Comparison of ENCODE assay signal across 20 cellular contexts in genomic region chr22:42228480-42228879, GRCh38. TPM values are rescaled to one million over a fixed set of nuclear protein-coding genes. Genes with fewer than 3 reads are reported as not detected.
A peak's percentile ranks its signal among the peaks of the same experiment; 100 is the strongest.
DNase-seq lines count a peak whose midpoint lies in the region; TF ChIP-seq lines count a peak whose summit lies in the region.
"Had no signal": no experiment of that assay in that cellular context is flagged by ENCODE, and none has a peak within 500 bp of the region (broad histone marks: within the 10 kb centered on the region; RNA-seq: fewer than 3 reads in every experiment).

No MANE protein-coding gene starts in this region.

- TF ChIP-seq CTCF in cardiac muscle cell (IDR thresholded peaks at IDR 0.05; ENCODE audit: low read depth, low read length): no peak
- no peak for TF ChIP-seq CTCF in left ventricle myocardium inferior (IDR thresholded peaks at IDR 0.05; ENCODE audit: borderline replicate concordance)
- no peak for TF ChIP-seq CTCF in type B pancreatic cell (conservative IDR thresholded peaks at IDR 0.05)

- H3K36me3 ChIP-seq in cardiac muscle cell (no peaks in the 10 kb centered on the region), left ventricle myocardium inferior (no peaks in the 10 kb centered on the region), endocrine pancreas (ENCODE audit: control insufficient read depth, insufficient read depth, low read length) (no peaks in the 10 kb centered on the region)
- H3K36me3 ChIP-seq: neural progenitor cell, spleen had no signal

- no peaks in the 10 kb centered on the region for H3K27me3 Mint-ChIP-seq in type B pancreatic cell
- H3K27me3 Mint-ChIP-seq: activated naive CD4-positive, alpha-beta T cell treated with anti-CD3 and anti-CD28 coated beads, Interleukin-2, amount 10 ng/mL, durations not matched to agents 7 days and 5 days; activated T-cell treated with anti-CD3 and anti-CD28 coated beads, Interleukin-2, amount 50 U/mL, for 24 hours had no signal

- H3K27me3 ChIP-seq in cardiac muscle cell: no peaks in the 10 kb centered on the region
- no peaks in the 10 kb centered on the region for H3K27me3 ChIP-seq in left ventricle myocardium inferior (ENCODE audit: low read depth)
- H3K27me3 ChIP-seq in endocrine pancreas (ENCODE audit: control insufficient read depth, insufficient read depth, low read length): no peaks in the 10 kb centered on the region
- H3K27me3 ChIP-seq: neural progenitor cell, spleen had no signal

- H3K9me3 Mint-ChIP-seq in type B pancreatic cell: no peaks in the 10 kb centered on the region
- H3K9me3 Mint-ChIP-seq: activated naive CD4-positive, alpha-beta T cell treated with anti-CD3 and anti-CD28 coated beads, Interleukin-2, amount 10 ng/mL, durations not matched to agents 7 days and 5 days; activated T-cell treated with anti-CD3 and anti-CD28 coated beads, Interleukin-2, amount 50 U/mL, for 24 hours; GM23338; mesothelial cell of epicardium; neural progenitor cell had no signal

- H3K27ac Mint-ChIP-seq in type B pancreatic cell: peak overlapping the region; percentile 22
- H3K27ac Mint-ChIP-seq: activated naive CD4-positive, alpha-beta T cell treated with anti-CD3 and anti-CD28 coated beads, Interleukin-2, amount 10 ng/mL, durations not matched to agents 7 days and 5 days; activated T-cell treated with anti-CD3 and anti-CD28 coated beads, Interleukin-2, amount 50 U/mL, for 24 hours; GM23338; neural progenitor cell had no signal

- H3K4me3 Mint-ChIP-seq in type B pancreatic cell: no peak overlapping the region
- H3K4me3 Mint-ChIP-seq: activated naive CD4-positive, alpha-beta T cell treated with anti-CD3 and anti-CD28 coated beads, Interleukin-2, amount 10 ng/mL, durations not matched to agents 7 days and 5 days; activated T-cell treated with anti-CD3 and anti-CD28 coated beads, Interleukin-2, amount 50 U/mL, for 24 hours; GM23338; mesothelial cell of epicardium; neural progenitor cell had no signal

- no peak overlapping the region for H3K9ac ChIP-seq in endocrine pancreas (ENCODE audit: control insufficient read depth, insufficient read depth, low read length)
- H3K9ac ChIP-seq: neural progenitor cell had no signal

- peaks cover 35% of the 10 kb centered on the region for H3K4me1 Mint-ChIP-seq in type B pancreatic cell (ENCODE audit: unreplicated experiment)

- H3K4me3 ChIP-seq in cardiac muscle cell: no peak overlapping the region
- no peak overlapping the region for H3K4me3 ChIP-seq in left ventricle myocardium inferior
- H3K4me3 ChIP-seq in endocrine pancreas (ENCODE audit: control insufficient read depth, insufficient read depth, low read length): peak overlapping the region; percentile 27
- H3K4me3 ChIP-seq: GM23338, neural progenitor cell, SK-N-MC, spleen had no signal

- DNase-seq in cardiac muscle cell (ENCODE audit: low read depth in 1 of 2, low spot score in 1 of 2) (no peak), left ventricle myocardium inferior (no peak), NCI-H2029 (lab: John Stamatoyannopoulos, UW) (peak; percentile 59), type B pancreatic cell (ENCODE audit: extremely low spot score, unreplicated experiment) (no peak), erythroblast (lab: John Stamatoyannopoulos, UW) (no peak), cerebellum (ENCODE audit: low spot score) (no peak)
- no peak for DNase-seq in effector CD4-positive, alpha-beta T cell
- DNase-seq: activated CD4-positive, CD25-positive, alpha-beta regulatory T cell; activated naive CD4-positive, alpha-beta T cell treated with anti-CD3 and anti-CD28 coated beads, Interleukin-2, amount 10 ng/mL, durations not matched to agents 7 days and 5 days; activated T-cell treated with anti-CD3 and anti-CD28 coated beads, Interleukin-2, amount 50 U/mL, for 24 hours; DND-41; left colon; NCI-H446; spleen; stimulated activated CD4-positive, alpha-beta T cell treated with anti-CD3 and anti-CD28 coated beads, Interleukin-4, amount 100 ng/mL, for 24 hours had no signal

- no peak for TF ChIP-seq POLR2A in erythroblast (IDR thresholded peaks at IDR 0.05; ENCODE audit: low read length)

- H3K27ac ChIP-seq in cardiac muscle cell: peak overlapping the region; percentile 10
- no peak overlapping the region for H3K27ac ChIP-seq in left ventricle myocardium inferior (replicated peaks)
- H3K27ac ChIP-seq: neural progenitor cell, SK-N-MC, spleen had no signal

- H3K4me1 ChIP-seq in cardiac muscle cell (ENCODE audit: low read depth) (peaks cover 14% of the 10 kb centered on the region), left ventricle myocardium inferior (peaks cover 39% of the 10 kb centered on the region), endocrine pancreas (ENCODE audit: control insufficient read depth, insufficient read depth, low read length) (peaks cover 15% of the 10 kb centered on the region)

- H3K9me3 ChIP-seq in cardiac muscle cell (ENCODE audit: low read depth) (no peaks in the 10 kb centered on the region), left ventricle myocardium inferior (replicated peaks) (no peaks in the 10 kb centered on the region), endocrine pancreas (ENCODE audit: control insufficient read depth, low read length) (no peaks in the 10 kb centered on the region)
- H3K9me3 ChIP-seq: spleen had no signal

- intact Hi-C loops in left ventricle myocardium inferior (cut with micrococcal nuclease): no loop called here

- peaks cover 8% of the 10 kb centered on the region for H3K36me3 Mint-ChIP-seq in type B pancreatic cell
- H3K36me3 Mint-ChIP-seq: activated naive CD4-positive, alpha-beta T cell treated with anti-CD3 and anti-CD28 coated beads, Interleukin-2, amount 10 ng/mL, durations not matched to agents 7 days and 5 days had no signal

RNA-seq across cellular contexts. Expression of gene TCF20, which starts 42.0 kb away (rescaled TPM):
- 46.4 and 48.8 TPM in 2 replicates for total RNA-seq in cardiac muscle cell
- polyA plus RNA-seq in cardiac muscle cell: 5.7 and 6.4 TPM in 2 replicates
- total RNA-seq in left ventricle myocardium inferior: 17.2 TPM
- total RNA-seq in type B pancreatic cell (ENCODE audit: low replicate concordance): 56.5 and 65.1 TPM in 2 replicates
- total RNA-seq in cerebellum: 33.2 TPM
